1 cellular context compared by ENCODE assay signal in genomic region chr7:6448943-6449543, GRCh38.
TF ChIP-seq lines count a peak whose summit lies in the region.

No MANE protein-coding gene starts in this region.

TF ChIP-seq in HepG2, 621 proteins besides CTCF, POLR2A, EP300 and RAD21 (continues in another document):
- TF ChIP-seq ZNF343 (CRISPR knock-in tag; IDR thresholded peaks at IDR 0.05), result 0 out of 2 replicates have a peak, but pooled peaks have one; percentile 37
- no peak for TF ChIP-seq ZNF503 (CRISPR knock-in tag; IDR thresholded peaks at IDR 0.05)
- TF ChIP-seq ZNF33A (CRISPR knock-in tag; IDR thresholded peaks at IDR 0.05; ENCODE audit: borderline replicate concordance), result no peak
- TF ChIP-seq PRMT3 (CRISPR knock-in tag; IDR thresholded peaks at IDR 0.05; ENCODE audit: borderline replicate concordance, low read depth), result no peak
- TF ChIP-seq SAP130 (CRISPR knock-in tag; IDR thresholded peaks at IDR 0.05; ENCODE audit: low read depth), result peak; percentile 43
- TF ChIP-seq AHDC1 (CRISPR knock-in tag; IDR thresholded peaks at IDR 0.05; ENCODE audit: borderline replicate concordance), result peak; percentile 34; the same call in 1 of the 2 replicates
- TF ChIP-seq ZNF644 (CRISPR knock-in tag; IDR thresholded peaks at IDR 0.05; ENCODE audit: low read depth), result no peak
- no peak for TF ChIP-seq MBNL3 (CRISPR knock-in tag; conservative IDR thresholded peaks at IDR 0.05)
- no peak for TF ChIP-seq ATF7-NPFF (CRISPR knock-in tag; IDR thresholded peaks at IDR 0.05; ENCODE audit: low read depth)
- TF ChIP-seq ZNF562 (CRISPR knock-in tag; IDR thresholded peaks at IDR 0.05; ENCODE audit: borderline replicate concordance), result no peak
- no peak for TF ChIP-seq ZBTB1 (CRISPR knock-in tag; IDR thresholded peaks at IDR 0.05; ENCODE audit: borderline replicate concordance)
- no peak for TF ChIP-seq MEIS2 (CRISPR knock-in tag; IDR thresholded peaks at IDR 0.05)
- TF ChIP-seq XBP1 (CRISPR knock-in tag; IDR thresholded peaks at IDR 0.05), result no peak
- peak; percentile 46; the same call in 1 of the 2 replicates for TF ChIP-seq HNF4A (CRISPR knock-in tag; IDR thresholded peaks at IDR 0.05)
- 0 out of 2 replicates have a peak, but pooled peaks have one; percentile 2 for TF ChIP-seq RORA (CRISPR knock-in tag; IDR thresholded peaks at IDR 0.05)
- TF ChIP-seq CHD4 (IDR thresholded peaks at IDR 0.05; ENCODE audit: borderline replicate concordance, low read length), result 0 out of 2 replicates have a peak, but pooled peaks have one; percentile 64
- TF ChIP-seq ZNF234 (CRISPR knock-in tag; conservative IDR thresholded peaks at IDR 0.05), result no peak
- peak; percentile 28; the same call in 1 of the 2 replicates for TF ChIP-seq ZFX (CRISPR knock-in tag; IDR thresholded peaks at IDR 0.05; ENCODE audit: low read depth)
- TF ChIP-seq ZNF790 (CRISPR knock-in tag; IDR thresholded peaks at IDR 0.05; ENCODE audit: borderline replicate concordance), result no peak
- TF ChIP-seq PATZ1 (CRISPR knock-in tag; IDR thresholded peaks at IDR 0.05), result peak; percentile 20; the same call in 1 of the 2 replicates
- TF ChIP-seq ZNF276 (CRISPR knock-in tag; IDR thresholded peaks at IDR 0.05; ENCODE audit: low read depth), result no peak
- peak; percentile 22; the same call in 1 of the 2 replicates for TF ChIP-seq HDAC2 (CRISPR knock-in tag; IDR thresholded peaks at IDR 0.05)
- TF ChIP-seq BRF2 (CRISPR knock-in tag; IDR thresholded peaks at IDR 0.05), result 0 out of 2 replicates have a peak, but pooled peaks have one; percentile 1
- no peak for TF ChIP-seq ARNT (IDR thresholded peaks at IDR 0.05)
- TF ChIP-seq HDAC1 (CRISPR knock-in tag; IDR thresholded peaks at IDR 0.05), result 0 out of 2 replicates have a peak, but pooled peaks have one; percentile 42
- TF ChIP-seq MYC (CRISPR knock-in tag; IDR thresholded peaks at IDR 0.05; ENCODE audit: borderline replicate concordance), result 0 out of 2 replicates have a peak, but pooled peaks have one; percentile 9
- no peak for TF ChIP-seq PAF1 (CRISPR knock-in tag; IDR thresholded peaks at IDR 0.05)
- TF ChIP-seq BATF2 (CRISPR knock-in tag; IDR thresholded peaks at IDR 0.05), result no peak
- TF ChIP-seq ZNF704 (CRISPR knock-in tag; IDR thresholded peaks at IDR 0.05; ENCODE audit: borderline replicate concordance), result 0 out of 2 replicates have a peak, but pooled peaks have one; percentile 15
- no peak for TF ChIP-seq NCOR1 (IDR thresholded peaks at IDR 0.05; ENCODE audit: borderline replicate concordance, low read length)
- TF ChIP-seq ZMYM3 (CRISPR knock-in tag; IDR thresholded peaks at IDR 0.05), result 0 out of 2 replicates have a peak, but pooled peaks have one; percentile 10
- no peak for TF ChIP-seq ZNF20 (CRISPR knock-in tag; IDR thresholded peaks at IDR 0.05)
- no peak for TF ChIP-seq ZNF609 (CRISPR knock-in tag; IDR thresholded peaks at IDR 0.05; ENCODE audit: borderline replicate concordance)
- TF ChIP-seq MEIS1 (CRISPR knock-in tag; IDR thresholded peaks at IDR 0.05; ENCODE audit: borderline replicate concordance), result peak; percentile 80; the same call in 1 of the 2 replicates
- 0 out of 2 replicates have a peak, but pooled peaks have one; percentile 4 for TF ChIP-seq TRIM24 (CRISPR knock-in tag; IDR thresholded peaks at IDR 0.05)
- TF ChIP-seq ZMYM4 (CRISPR knock-in tag; IDR thresholded peaks at IDR 0.05), result no peak
- no peak for TF ChIP-seq ZNF451 (CRISPR knock-in tag; IDR thresholded peaks at IDR 0.05)
- TF ChIP-seq ZNF124 (CRISPR knock-in tag; IDR thresholded peaks at IDR 0.05), result no peak
- no peak for TF ChIP-seq DNMT1 (CRISPR knock-in tag; IDR thresholded peaks at IDR 0.05)
- 0 out of 2 replicates have a peak, but pooled peaks have one; percentile 31 for TF ChIP-seq ZNF691 (CRISPR knock-in tag; IDR thresholded peaks at IDR 0.05; ENCODE audit: borderline replicate concordance, low read depth)
